ENCODE assay signal across 21 cellular contexts in the genomic region with DNA sequence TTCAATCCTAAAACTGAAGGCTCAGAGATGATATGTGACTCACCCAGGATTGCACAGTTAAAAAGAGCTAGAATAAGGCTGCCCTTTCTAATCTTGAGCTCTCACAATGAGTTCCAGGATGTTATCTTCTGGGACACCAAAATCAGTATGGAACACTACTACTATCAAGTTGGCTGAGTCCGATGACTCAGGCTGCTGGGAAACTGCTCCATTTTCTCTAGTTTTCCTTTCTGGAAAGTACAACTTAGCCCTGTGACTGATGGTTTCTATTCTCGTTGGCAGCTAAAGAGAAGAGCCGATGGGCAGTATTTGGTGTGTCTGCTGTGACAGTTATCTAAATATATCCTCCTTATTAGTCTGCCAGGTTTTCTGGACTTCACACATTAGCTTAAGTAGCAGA. TPM values are rescaled to one million over a fixed set of nuclear protein-coding genes. Genes with fewer than 3 reads are reported as not detected.
DNase-seq lines count a peak whose midpoint lies in the region; ATAC-seq and TF ChIP-seq lines count a peak whose summit lies in the region.
"Had no signal": no experiment of that assay in that cellular context is flagged by ENCODE, and none has a peak within 500 bp of the region (broad histone marks: within the 10 kb centered on the region; RNA-seq: fewer than 3 reads in every experiment).

No MANE protein-coding gene starts in this region.

- TF ChIP-seq CTCF in astrocyte of the spinal cord (IDR thresholded peaks at IDR 0.05; ENCODE audit: low read depth, low read length) (no peak), heart left ventricle (IDR thresholded peaks at IDR 0.05) (no peak), neural progenitor cell (IDR thresholded peaks at IDR 0.05) (no peak), mammary epithelial cell (conservative IDR thresholded peaks at IDR 0.05 in 1 of 2, IDR thresholded peaks at IDR 0.05 in 1 of 2; ENCODE audit: extremely low read depth in 1 of 2, insufficient read depth in 1 of 2, low read depth in 1 of 2, low read length in 2 of 2) (no peak)

- H3K9me3 ChIP-seq in heart left ventricle (peaks cover 0 to 4% (median 0%) of the 10 kb centered on the region in 12 donors), neural progenitor cell (ENCODE audit: low read depth) (no peaks in the 10 kb centered on the region), mammary epithelial cell (replicated peaks; ENCODE audit: insufficient read depth, low read length) (no peaks in the 10 kb centered on the region)
- H3K9me3 ChIP-seq: vagina had no signal

- in situ Hi-C loops in astrocyte of the spinal cord (cut with HindIII; ENCODE audit: low sequenced_read_pairs): no loop called here
- in situ Hi-C loops in mammary epithelial cell (cut with MboI; ENCODE audit: low sequenced_read_pairs in 2 of 2): no loop called here

- WGBS in heart left ventricle, 4 donors: 17 to 40% (median 23%) methylated on average over 3 of the region's 3 CpGs
- 91% methylated on average over 3 of the region's 3 CpGs for WGBS in mammary epithelial cell (ENCODE audit: low coverage, missing lambda C conversion rate)

- CTCF ChIA-PET in mammary epithelial cell (lab: Charles Lee; ENCODE audit: low non-redundant PET): no interaction called here

- dilution Hi-C loops in mammary epithelial cell (cut with HindIII; ENCODE audit: low sequenced_read_pairs): no loop called here

- BruUV-seq in mammary epithelial cell (replicated peaks; lab: Mats Ljungman, UMichigan): no TSS peak

- H3K4me3 Mint-ChIP-seq in neural progenitor cell: no peak overlapping the region
- H3K4me3 Mint-ChIP-seq in stimulated activated naive B cell treated with anti-CD40 and anti-IgM and Interleukin-4, amounts not matched to agents 10 μg/mL and 1 μg/mL and 100 μg/mL, for 72 hours: no peak overlapping the region
- H3K4me3 Mint-ChIP-seq: activated CD4-positive, alpha-beta memory T cell treated with anti-CD3 and anti-CD28 coated beads for 36 hours; CD4-positive, alpha-beta memory T cell; effector memory CD8-positive, alpha-beta T cell had no signal

- no peaks in the 10 kb centered on the region for H3K27me3 ChIP-seq in heart left ventricle
- no peaks in the 10 kb centered on the region for H3K27me3 ChIP-seq in neural progenitor cell
- no peaks in the 10 kb centered on the region for H3K27me3 ChIP-seq in mammary epithelial cell (ENCODE audit: insufficient read depth, low read length)
- H3K27me3 ChIP-seq: vagina had no signal

- H3K9ac ChIP-seq in neural progenitor cell (no peak overlapping the region), mammary epithelial cell (ENCODE audit: insufficient read depth, low read length) (no peak overlapping the region)

- DNase-seq in EH (ENCODE audit: low read depth) (peak; percentile 39), astrocyte of the spinal cord (ENCODE audit: low read depth, low spot score) (peak; percentile 39), heart left ventricle (no peak), neural progenitor cell (ENCODE audit: low spot score) (no peak), mammary epithelial cell (no peak)
- no peak for DNase-seq in stimulated activated naive B cell treated with anti-CD40 and anti-IgM and Interleukin-4, amounts not matched to agents 10 μg/mL and 1 μg/mL and 100 μg/mL, for 72 hours
- DNase-seq: activated CD4-positive, alpha-beta memory T cell treated with anti-CD3 and anti-CD28 coated beads for 36 hours; activated T-cell treated with anti-CD3 and anti-CD28 coated beads, Interleukin-2, amount 50 U/mL, for 1 hour; caudate nucleus; CD4-positive, alpha-beta memory T cell; DMS79; effector memory CD8-positive, alpha-beta T cell; foreskin melanocyte; NCI-H1436; retina; WERI-Rb-1 had no signal

- H3K4me3 ChIP-seq in astrocyte of the spinal cord (ENCODE audit: low read depth, low read length): no peak overlapping the region
- no peak overlapping the region for H3K4me3 ChIP-seq in heart left ventricle
- no peak overlapping the region for H3K4me3 ChIP-seq in neural progenitor cell
- H3K4me3 ChIP-seq in mammary epithelial cell (replicated peaks in 1 of 3; ENCODE audit: insufficient read depth in 1 of 3, low read depth in 2 of 3, low read length in 3 of 3): no peak overlapping the region
- H3K4me3 ChIP-seq: vagina had no signal

- no peaks in the 10 kb centered on the region for H3K79me2 ChIP-seq in neural progenitor cell (ENCODE audit: low read depth)
- no peaks in the 10 kb centered on the region for H3K79me2 ChIP-seq in mammary epithelial cell (ENCODE audit: insufficient read depth, low read length)

- ATAC-seq in heart left ventricle (peak; percentile 32 to 94 (median 76)), HG03342 (IDR thresholded peaks at IDR 0.05; ENCODE audit: unreplicated experiment) (no peak), HG02840 (IDR thresholded peaks at IDR 0.05; ENCODE audit: low FRiP score, unreplicated experiment) (no peak)
- ATAC-seq in stimulated activated naive B cell treated with anti-CD40 and anti-IgM and Interleukin-4, amounts not matched to agents 10 μg/mL and 1 μg/mL and 100 μg/mL, for 72 hours (replicated peaks): no peak
- ATAC-seq: activated naive CD4-positive, alpha-beta T cell treated with anti-CD3 and anti-CD28 coated beads, Interleukin-2, amount 50 U/mL, for 72 hours; effector memory CD8-positive, alpha-beta T cell had no signal

- peaks cover 2% of the 10 kb centered on the region for H3K27me3 Mint-ChIP-seq in neural progenitor cell (ENCODE audit: insufficient read depth, low read depth)
- peaks cover 0 to 4% of the 10 kb centered on the region in 2 donors for H3K27me3 Mint-ChIP-seq in stimulated activated naive B cell treated with anti-CD40 and anti-IgM and Interleukin-4, amounts not matched to agents 10 μg/mL and 1 μg/mL and 100 μg/mL, for 72 hours
- H3K27me3 Mint-ChIP-seq: activated CD4-positive, alpha-beta memory T cell treated with anti-CD3 and anti-CD28 coated beads for 36 hours had no signal

- H3K4me2 ChIP-seq in neural progenitor cell: no peak overlapping the region
- H3K4me2 ChIP-seq in mammary epithelial cell (ENCODE audit: insufficient read depth, low read depth, low read length): no peak overlapping the region

- H3K4me1 ChIP-seq in heart left ventricle (peaks cover 0 to 12% (median 6%) of the 10 kb centered on the region in 12 donors), neural progenitor cell (no peaks in the 10 kb centered on the region), mammary epithelial cell (ENCODE audit: insufficient read depth, low read length) (no peaks in the 10 kb centered on the region)
- H3K4me1 ChIP-seq: vagina had no signal

- H3K36me3 ChIP-seq in heart left ventricle: no peaks in the 10 kb centered on the region
- H3K36me3 ChIP-seq in neural progenitor cell: no peaks in the 10 kb centered on the region
- H3K36me3 ChIP-seq in mammary epithelial cell (ENCODE audit: insufficient read depth, low read length): no peaks in the 10 kb centered on the region
- H3K36me3 ChIP-seq: vagina, WERI-Rb-1 had no signal

- H4K20me1 ChIP-seq in neural progenitor cell (ENCODE audit: low read depth) (no peaks in the 10 kb centered on the region), mammary epithelial cell (ENCODE audit: insufficient read depth, low read length) (no peaks in the 10 kb centered on the region)

- H3K9me3 Mint-ChIP-seq in neural progenitor cell: peaks cover 9% of the 10 kb centered on the region
- H3K9me3 Mint-ChIP-seq in stimulated activated naive B cell treated with anti-CD40 and anti-IgM and Interleukin-4, amounts not matched to agents 10 μg/mL and 1 μg/mL and 100 μg/mL, for 72 hours: peaks cover 4 to 7% of the 10 kb centered on the region in 2 donors
- H3K9me3 Mint-ChIP-seq: activated CD4-positive, alpha-beta memory T cell treated with anti-CD3 and anti-CD28 coated beads for 36 hours had no signal

- H3K36me3 Mint-ChIP-seq in neural progenitor cell: peaks cover 3% of the 10 kb centered on the region
- H3K36me3 Mint-ChIP-seq in stimulated activated naive B cell treated with anti-CD40 and anti-IgM and Interleukin-4, amounts not matched to agents 10 μg/mL and 1 μg/mL and 100 μg/mL, for 72 hours: no peaks in the 10 kb centered on the region
- H3K36me3 Mint-ChIP-seq: activated CD4-positive, alpha-beta memory T cell treated with anti-CD3 and anti-CD28 coated beads for 36 hours; activated naive CD4-positive, alpha-beta T cell treated with anti-CD3 and anti-CD28 coated beads, Interleukin-2, amount 50 U/mL, for 72 hours; CD4-positive, alpha-beta memory T cell had no signal

- no peak for TF ChIP-seq POLR2A in heart left ventricle (IDR thresholded peaks at IDR 0.05)

- no peaks in the 10 kb centered on the region for H3K4me1 Mint-ChIP-seq in neural progenitor cell
- H3K4me1 Mint-ChIP-seq in stimulated activated naive B cell treated with anti-CD40 and anti-IgM and Interleukin-4, amounts not matched to agents 10 μg/mL and 1 μg/mL and 100 μg/mL, for 72 hours: no peaks in the 10 kb centered on the region
- H3K4me1 Mint-ChIP-seq: CD4-positive, alpha-beta memory T cell had no signal

- H2AFZ ChIP-seq in neural progenitor cell (replicated peaks) (peak overlapping the region; percentile 7), mammary epithelial cell (ENCODE audit: low read depth, low read length) (no peak overlapping the region)

- H3F3A ChIP-seq in neural progenitor cell (ENCODE audit: low read depth): no peaks in the 10 kb centered on the region

- peak overlapping the region in 2 of 12 donors; percentile 31 to 58 for H3K27ac ChIP-seq in heart left ventricle
- no peak overlapping the region for H3K27ac ChIP-seq in neural progenitor cell
- no peak overlapping the region for H3K27ac ChIP-seq in mammary epithelial cell (ENCODE audit: insufficient read depth, low read depth, low read length)
- H3K27ac ChIP-seq: RWPE1, vagina, WERI-Rb-1 had no signal

- intact Hi-C loops in heart left ventricle (cut with DNase I): no loop called here
- intact Hi-C loops in mammary epithelial cell (cut with micrococcal nuclease): no loop called here

- no peak overlapping the region for H3K27ac Mint-ChIP-seq in neural progenitor cell
- no peak overlapping the region for H3K27ac Mint-ChIP-seq in stimulated activated naive B cell treated with anti-CD40 and anti-IgM and Interleukin-4, amounts not matched to agents 10 μg/mL and 1 μg/mL and 100 μg/mL, for 72 hours
- H3K27ac Mint-ChIP-seq: activated CD4-positive, alpha-beta memory T cell treated with anti-CD3 and anti-CD28 coated beads for 36 hours; activated naive CD4-positive, alpha-beta T cell treated with anti-CD3 and anti-CD28 coated beads, Interleukin-2, amount 50 U/mL, for 72 hours; CD4-positive, alpha-beta memory T cell; effector memory CD8-positive, alpha-beta T cell had no signal

RNA-seq across cellular contexts. Expression of a gene that starts 37.9 kb away (rescaled TPM):
- total RNA-seq in heart left ventricle (10 to 100 TPM; 13.7 to 54.7 (median 25.0) TPM), neural progenitor cell (ENCODE audit: low replicate concordance) (414 and 462 TPM in 2 replicates), mammary epithelial cell (1 to 10 TPM; 2.8 to 8.8 TPM)
- polyA plus RNA-seq in heart left ventricle (10 to 100 TPM in 1 of 2 donors, 1 to 10 TPM in 1; 7.9 to 20.6 TPM), mammary epithelial cell (13.9 TPM)
- polyA minus RNA-seq in mammary epithelial cell: 38.0 TPM
- total RNA-seq: activated CD4-positive, alpha-beta memory T cell treated with anti-CD3 and anti-CD28 coated beads for 36 hours had no signal
- polyA plus RNA-seq: CD4-positive, alpha-beta memory T cell had no signal

Comparison
In these comparisons a context has a peak if more than half of its experiments do, and no peak if none do; other contexts are left out.
1. DNase-seq: peak in EH (single experiment) and astrocyte of the spinal cord (single experiment); none in heart left ventricle (0 of 5), neural progenitor cell (single experiment), stimulated activated naive B cell treated with anti-CD40 and anti-IgM and Interleukin-4, amounts not matched to agents 10 μg/mL and 1 μg/mL and 100 μg/mL, for 72 hours (single experiment) and mammary epithelial cell (single experiment).
2. ATAC-seq: peak in heart left ventricle (4 of 4); none in stimulated activated naive B cell treated with anti-CD40 and anti-IgM and Interleukin-4, amounts not matched to agents 10 μg/mL and 1 μg/mL and 100 μg/mL, for 72 hours (0 of 2), HG03342 (single experiment) and HG02840 (single experiment).